In genomic region chr10:104049497-104050250, GRCh38 we compare ENCODE assay signal across 12 cellular contexts. TPM values are rescaled to one million over a fixed set of nuclear protein-coding genes. Genes with fewer than 3 reads are reported as not detected.
A peak's percentile ranks its signal among the peaks of the same experiment; 100 is the strongest.
DNase-seq lines count a peak whose midpoint lies in the region; FAIRE-seq and TF ChIP-seq lines count a peak whose summit lies in the region.
"Had no signal": no experiment of that assay in that cellular context is flagged by ENCODE, and none has a peak within 500 bp of the region (broad histone marks: within the 10 kb centered on the region; RNA-seq: fewer than 3 reads in every experiment).

No MANE protein-coding gene starts in this region.

- H3K4me3 ChIP-seq in endothelial cell of umbilical vein (replicated peaks in 1 of 3; ENCODE audit: insufficient read depth in 1 of 3, low read depth in 1 of 3, low read length in 3 of 3) (no peak overlapping the region), smooth muscle cell (no peak overlapping the region)
- H3K4me3 ChIP-seq: lower lobe of right lung had no signal

- FAIRE-seq in RCC 7860 (lab: Jason Lieb, UNC) (peak; percentile 86), endothelial cell of umbilical vein (lab: Jason Lieb, UNC) (peak; percentile 89)

- H3K4me2 ChIP-seq in endothelial cell of umbilical vein (ENCODE audit: insufficient read depth, low read length): peak overlapping the region; percentile 60
- no peak overlapping the region for H3K4me2 ChIP-seq in smooth muscle cell

- WGBS in smooth muscle cell (ENCODE audit: low lambda C conversion rate): 87% methylated on average over 8 of the region's 8 CpGs

- POLR2A ChIA-PET in endothelial cell of umbilical vein (lab: Charles Lee): interaction anchor here (0.6 kb wide), 1 partner anchor 125 kb away, joined by 4 read pairs; no protein-coding TSS in a partner anchor

- no peaks in the 10 kb centered on the region for H3K79me2 ChIP-seq in endothelial cell of umbilical vein (ENCODE audit: control insufficient read depth, insufficient read depth, low read length)
- no peaks in the 10 kb centered on the region for H3K79me2 ChIP-seq in smooth muscle cell (ENCODE audit: low read depth)

- no peaks in the 10 kb centered on the region for H3K36me3 Mint-ChIP-seq in activated T-helper 1 cell treated with anti-CD3 and anti-CD28 coated beads, Interleukin-12 subunit alpha, Interleukin-12 subunit beta, Interleukin-2, Interleukin-4 antibody, amounts not matched to agents 30 ng/mL and 10 ng/mL and 1 ng/mL, durations not matched to agents 14 hours and 24 hours and 36 hours (ENCODE audit: low read depth)

- BruUV-seq in endothelial cell of umbilical vein (replicated peaks; lab: Mats Ljungman, UMichigan): TSS peak; percentile 33

- peaks cover 38% of the 10 kb centered on the region for H3K4me1 ChIP-seq in endothelial cell of umbilical vein (ENCODE audit: control insufficient read depth, extremely low read depth, insufficient read depth, low read length)
- peaks cover 4% of the 10 kb centered on the region for H3K4me1 ChIP-seq in smooth muscle cell (ENCODE audit: low read depth)
- H3K4me1 ChIP-seq: lower lobe of right lung had no signal

- H3K9me1 ChIP-seq in endothelial cell of umbilical vein (replicated peaks; ENCODE audit: control insufficient read depth, extremely low read depth, insufficient read depth, low read length): no peaks in the 10 kb centered on the region

- no peak overlapping the region for H3K9ac ChIP-seq in endothelial cell of umbilical vein (replicated peaks; ENCODE audit: extremely low read depth, insufficient read depth, low read length)
- H3K9ac ChIP-seq in smooth muscle cell (ENCODE audit: low read depth): no peak overlapping the region

- peaks cover 5% of the 10 kb centered on the region for H3K27me3 Mint-ChIP-seq in activated T-helper 1 cell treated with anti-CD3 and anti-CD28 coated beads, Interleukin-12 subunit alpha, Interleukin-12 subunit beta, Interleukin-2, Interleukin-4 antibody, amounts not matched to agents 30 ng/mL and 10 ng/mL and 1 ng/mL, durations not matched to agents 14 hours and 24 hours and 36 hours (ENCODE audit: insufficient read depth)

- dilution Hi-C loops in endothelial cell of umbilical vein (cut with MboI; ENCODE audit: extremely low pct_ligation_motif_present, low sequenced_read_pairs): no loop called here

- H3K4me3 Mint-ChIP-seq in activated T-helper 1 cell treated with anti-CD3 and anti-CD28 coated beads, Interleukin-12 subunit alpha, Interleukin-12 subunit beta, Interleukin-2, Interleukin-4 antibody, amounts not matched to agents 30 ng/mL and 10 ng/mL and 1 ng/mL, durations not matched to agents 14 hours and 24 hours and 36 hours: no peak overlapping the region

- H3K27me3 ChIP-seq in endothelial cell of umbilical vein (ENCODE audit: control insufficient read depth in 2 of 2, insufficient read depth in 2 of 2, low read length in 2 of 2) (no peaks in the 10 kb centered on the region), smooth muscle cell (ENCODE audit: low read depth) (no peaks in the 10 kb centered on the region)

- intact Hi-C loops in endothelial cell of umbilical vein (cut with micrococcal nuclease): loop anchor here (1.0 to 10.0 kb wide), 3 partner anchors 28 to 285 kb away; partner anchors contain the start of gene ITPRIP
- intact Hi-C loops in activated T-helper 1 cell treated with anti-CD3 and anti-CD28 coated beads, Interleukin-12 subunit alpha, Interleukin-12 subunit beta, Interleukin-2, Interleukin-4 antibody, amounts not matched to agents 30 ng/mL and 10 ng/mL and 1 ng/mL, durations not matched to agents 14 hours and 24 hours and 36 hours (cut with micrococcal nuclease): loop anchor here (10.0 kb wide), 1 partner anchor 155 kb away; no protein-coding TSS in a partner anchor

- TF ChIP-seq POLR2A in endothelial cell of umbilical vein (IDR thresholded peaks at IDR 0.05; ENCODE audit: low read depth, low read length): no peak

- TF ChIP-seq CTCF in endothelial cell of umbilical vein (IDR thresholded peaks at IDR 0.05; ENCODE audit: extremely low read depth in 1 of 2, insufficient read depth in 1 of 2, low read depth in 1 of 2, low read length in 2 of 2) (no peak), smooth muscle cell (IDR thresholded peaks at IDR 0.05; ENCODE audit: borderline replicate concordance, insufficient read depth, poor library complexity, severe bottlenecking) (no peak)

- DNase-seq in EH (ENCODE audit: low read depth) (peak; percentile 64), RCC 7860 (ENCODE audit: low spot score) (peak; percentile 87), endothelial cell of umbilical vein (ENCODE audit: low read depth, low spot score) (peak; percentile 76), myocyte (ENCODE audit: low read depth) (peak; percentile 47), NCI-H510A (lab: John Stamatoyannopoulos, UW) (no peak), smooth muscle cell (lab: John Stamatoyannopoulos, UW; ENCODE audit: unreplicated experiment) (no peak), NCI-H2196 (lab: John Stamatoyannopoulos, UW; ENCODE audit: unreplicated experiment) (no peak)
- DNase-seq in activated T-helper 1 cell treated with anti-CD3 and anti-CD28 coated beads, Interleukin-12 subunit alpha, Interleukin-12 subunit beta, Interleukin-2, Interleukin-4 antibody, amounts not matched to agents 30 ng/mL and 10 ng/mL and 1 ng/mL, durations not matched to agents 14 hours and 24 hours and 36 hours (ENCODE audit: low spot score): no peak
- DNase-seq: lower lobe of right lung, NCI-H1105 treated with DMSO at 0.1 percent for 48 hours had no signal

- no peaks in the 10 kb centered on the region for H3K9me3 ChIP-seq in endothelial cell of umbilical vein (replicated peaks; ENCODE audit: control insufficient read depth, insufficient read depth, low read length)
- H3K9me3 ChIP-seq in smooth muscle cell (replicated peaks; ENCODE audit: low read depth): no peaks in the 10 kb centered on the region
- H3K9me3 ChIP-seq: lower lobe of right lung had no signal

- H4K20me1 ChIP-seq in endothelial cell of umbilical vein (replicated peaks; ENCODE audit: control insufficient read depth, extremely low read depth, insufficient read depth, low read length) (no peaks in the 10 kb centered on the region), smooth muscle cell (ENCODE audit: low read depth) (no peaks in the 10 kb centered on the region)

- no peak overlapping the region for H3K27ac Mint-ChIP-seq in activated T-helper 1 cell treated with anti-CD3 and anti-CD28 coated beads, Interleukin-12 subunit alpha, Interleukin-12 subunit beta, Interleukin-2, Interleukin-4 antibody, amounts not matched to agents 30 ng/mL and 10 ng/mL and 1 ng/mL, durations not matched to agents 14 hours and 24 hours and 36 hours

- H3K9me3 Mint-ChIP-seq in activated T-helper 1 cell treated with anti-CD3 and anti-CD28 coated beads, Interleukin-12 subunit alpha, Interleukin-12 subunit beta, Interleukin-2, Interleukin-4 antibody, amounts not matched to agents 30 ng/mL and 10 ng/mL and 1 ng/mL, durations not matched to agents 14 hours and 24 hours and 36 hours: no peaks in the 10 kb centered on the region

- H2AFZ ChIP-seq in endothelial cell of umbilical vein (ENCODE audit: low read depth, low read length): no peak overlapping the region
- no peak overlapping the region for H2AFZ ChIP-seq in smooth muscle cell (ENCODE audit: low read depth)

- CTCF ChIA-PET in endothelial cell of umbilical vein (lab: Charles Lee): interaction anchor here (0.7 to 5.5 kb wide), 9 partner anchors 27 to 336 kb away, joined by 3 to 87 read pairs (median 5); partner anchors contain the start of gene SFR1

- no peaks in the 10 kb centered on the region for H3K36me3 ChIP-seq in endothelial cell of umbilical vein (ENCODE audit: control insufficient read depth in 2 of 2, extremely low read depth in 1 of 2, insufficient read depth in 2 of 2, low read length in 2 of 2)
- no peaks in the 10 kb centered on the region for H3K36me3 ChIP-seq in smooth muscle cell (ENCODE audit: low read depth)
- H3K36me3 ChIP-seq: lower lobe of right lung had no signal

- no peaks in the 10 kb centered on the region for H3F3A ChIP-seq in smooth muscle cell (ENCODE audit: low read depth)

- H3K4me1 Mint-ChIP-seq in activated T-helper 1 cell treated with anti-CD3 and anti-CD28 coated beads, Interleukin-12 subunit alpha, Interleukin-12 subunit beta, Interleukin-2, Interleukin-4 antibody, amounts not matched to agents 30 ng/mL and 10 ng/mL and 1 ng/mL, durations not matched to agents 14 hours and 24 hours and 36 hours (ENCODE audit: low read depth): no peaks in the 10 kb centered on the region

- peak overlapping the region; percentile 74 for H3K27ac ChIP-seq in endothelial cell of umbilical vein (ENCODE audit: insufficient read depth, low read depth, low read length)
- no peak overlapping the region for H3K27ac ChIP-seq in smooth muscle cell (ENCODE audit: low read depth)
- H3K27ac ChIP-seq: lower lobe of right lung had no signal

TF ChIP-seq in endothelial cell of umbilical vein, 7 proteins besides CTCF, POLR2A, EP300 and RAD21 (continues in another document):
- TF ChIP-seq JUN (IDR thresholded peaks at IDR 0.05; ENCODE audit: borderline replicate concordance, insufficient read depth, insufficient read length, low read depth): peak; percentile 55
- TF ChIP-seq GATA2 (IDR thresholded peaks at IDR 0.05; ENCODE audit: insufficient read depth, insufficient read length, low read depth, low read length): peak; percentile 83
- peak; percentile 97 for TF ChIP-seq FOS (IDR thresholded peaks at IDR 0.05; ENCODE audit: borderline replicate concordance, insufficient read depth, low read length)
- no peak for TF ChIP-seq EZH2 (IDR thresholded peaks at IDR 0.05; ENCODE audit: borderline replicate concordance, low read depth, low read length, severe bottlenecking)
- no peak for TF ChIP-seq MYC (IDR thresholded peaks at IDR 0.05; ENCODE audit: low read depth, low read length)
- TF ChIP-seq, protein P1, sequence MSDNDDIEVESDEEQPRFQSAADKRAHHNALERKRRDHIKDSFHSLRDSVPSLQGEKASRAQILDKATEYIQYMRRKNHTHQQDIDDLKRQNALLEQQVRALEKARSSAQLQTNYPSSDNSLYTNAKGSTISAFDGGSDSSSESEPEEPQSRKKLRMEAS (IDR thresholded peaks at IDR 0.05; ENCODE audit: insufficient read depth, insufficient read length): no peak

RNA-seq across cellular contexts. Expression of gene COL17A1, which starts 36.0 kb away (rescaled TPM):
- total RNA-seq in endothelial cell of umbilical vein (1.2 and 1.3 TPM in 2 replicates), myocyte (0.03 and 0.16 TPM in 2 replicates), smooth muscle cell (140 and 150 TPM in 2 replicates)
- polyA plus RNA-seq in endothelial cell of umbilical vein (0.11 and 0.57 TPM in 2 replicates), smooth muscle cell (31.5 and 167 TPM in 2 replicates)
- 0.51 and 0.58 TPM in 2 replicates for polyA plus RNA-seq in endothelial cell of umbilical vein (2011; cell fraction: cytosol; rRNA removed)
- 1.1 and 1.7 TPM in 2 replicates for polyA plus RNA-seq in endothelial cell of umbilical vein (2011; cell fraction: nucleus; rRNA removed)
- 0.85 and 2.3 TPM in 2 replicates for polyA plus RNA-seq in endothelial cell of umbilical vein (2012)
- polyA minus RNA-seq in endothelial cell of umbilical vein: 0.15 and 0.17 TPM in 2 replicates
- polyA minus RNA-seq in endothelial cell of umbilical vein (2011; cell fraction: cytosol; rRNA and poly(A)+ RNA removed): 0.92 TPM
- polyA minus RNA-seq in endothelial cell of umbilical vein (2011; cell fraction: nucleus; rRNA and poly(A)+ RNA removed): 0.24 and 0.29 TPM in 2 replicates
- polyA plus RNA-seq in myocyte (2012): not detected
- total RNA-seq in activated T-helper 1 cell treated with anti-CD3 and anti-CD28 coated beads, Interleukin-12 subunit alpha, Interleukin-12 subunit beta, Interleukin-2, Interleukin-4 antibody, amounts not matched to agents 30 ng/mL and 10 ng/mL and 1 ng/mL, durations not matched to agents 14 hours and 24 hours and 36 hours: not detected in 2 replicates
- total RNA-seq: activated CD8-positive, alpha-beta memory T cell treated with anti-CD3 and anti-CD28 coated beads for 36 hours; T-helper 1 cell treated with Interleukin-12 subunit alpha and Interleukin-12 subunit beta and Interleukin-4 antibody, amounts not matched to agents 30 ng/mL and 1 ng/mL, for 36 hours had no signal

Comparison
In these comparisons a context has a peak if more than half of its experiments do, and no peak if none do; other contexts are left out.
1. DNase-seq: peak in EH (single experiment), RCC 7860 (single experiment), endothelial cell of umbilical vein (single experiment) and myocyte (single experiment); none in NCI-H510A (single experiment), activated T-helper 1 cell treated with anti-CD3 and anti-CD28 coated beads, Interleukin-12 subunit alpha, Interleukin-12 subunit beta, Interleukin-2, Interleukin-4 antibody, amounts not matched to agents 30 ng/mL and 10 ng/mL and 1 ng/mL, durations not matched to agents 14 hours and 24 hours and 36 hours (single experiment), smooth muscle cell (single experiment) and NCI-H2196 (single experiment).
2. RNA of gene COL17A1, which starts 36.0 kb away (total RNA-seq): 140 to 150 TPM in smooth muscle cell; 1.2 to 1.3 TPM in endothelial cell of umbilical vein, 0.03 to 0.16 TPM in myocyte and not detected in activated T-helper 1 cell treated with anti-CD3 and anti-CD28 coated beads, Interleukin-12 subunit alpha, Interleukin-12 subunit beta, Interleukin-2, Interleukin-4 antibody, amounts not matched to agents 30 ng/mL and 10 ng/mL and 1 ng/mL, durations not matched to agents 14 hours and 24 hours and 36 hours; every median in the first group is over 10 times any median in the second.